8 cellular contexts compared by ENCODE assay signal in genomic region chr22:31272522-31273446, GRCh38. TPM values are rescaled to one million over a fixed set of nuclear protein-coding genes. Genes with fewer than 3 reads are reported as not detected.
A peak's percentile ranks its signal among the peaks of the same experiment; 100 is the strongest.
DNase-seq lines count a peak whose midpoint lies in the region; ATAC-seq and TF ChIP-seq lines count a peak whose summit lies in the region.

No MANE protein-coding gene starts in this region.

- H3K36me3 Mint-ChIP-seq in activated CD4-positive, alpha-beta T cell treated with anti-CD3 and anti-CD28 coated beads for 36 hours (ENCODE audit: low read depth), result peaks cover 54% of the 10 kb centered on the region
- peaks cover 35% of the 10 kb centered on the region for H3K36me3 Mint-ChIP-seq in effector memory CD8-positive, alpha-beta T cell (ENCODE audit: insufficient read depth)

- DNase-seq in stimulated activated CD4-positive, alpha-beta T cell treated with anti-CD3 and anti-CD28 coated beads, Interleukin-15, amount 100 ng/mL, for 24 hours, result peak; percentile 60
- no peak for DNase-seq in stimulated activated CD4-positive, alpha-beta T cell treated with anti-CD3 and anti-CD28 coated beads, Interleukin-12 subunit alpha, Interleukin-12 subunit beta, amount 100 ng/mL, for 4 hours
- DNase-seq in NCI-H1930 (lab: John Stamatoyannopoulos, UW) (peak; percentile 6 to 31), medulla oblongata (ENCODE audit: extremely low spot score) (peak; percentile 86), upper lobe of left lung (peak in 1 of 2 donors; percentile 60)
- DNase-seq in activated CD4-positive, alpha-beta T cell treated with anti-CD3 and anti-CD28 coated beads for 36 hours, result peak; percentile 70
- peak; percentile 41 to 54 (median 44) for DNase-seq in effector memory CD8-positive, alpha-beta T cell

- TF ChIP-seq POLR2A in upper lobe of left lung (IDR thresholded peaks at IDR 0.05), result no peak

- peak overlapping the region; percentile 17 to 52 (median 46) for H3K27ac ChIP-seq in upper lobe of left lung

- H3K27me3 ChIP-seq in upper lobe of left lung, result no peaks in the 10 kb centered on the region

- intact Hi-C loops in activated CD4-positive, alpha-beta T cell treated with anti-CD3 and anti-CD28 coated beads for 36 hours (cut with DNase I, micrococcal nuclease), result loop anchor here in 1 of 2 experiments (1.0 to 2.0 kb wide), 2 partner anchors 60 to 166 kb away; partner anchors contain the start of genes LIMK2 and SELENOM

- POLR2A ChIA-PET in activated CD4-positive, alpha-beta T cell treated with anti-CD3 and anti-CD28 coated beads for 36 hours (lab: Charles Lee), result interaction anchor here (1.6 to 2.0 kb wide), 2 partner anchors 13 to 19 kb away, joined by 4 to 8 read pairs; partner anchors contain the start of gene PIK3IP1

- H3K4me1 ChIP-seq in upper lobe of left lung, result peaks cover 3 to 18% (median 5%) of the 10 kb centered on the region in 4 donors

- peaks cover 23 to 88% (median 69%) of the 10 kb centered on the region in 4 donors for H3K36me3 ChIP-seq in upper lobe of left lung

- H3K4me3 ChIP-seq in upper lobe of left lung, result no peak overlapping the region

- H3K9me3 Mint-ChIP-seq in activated CD4-positive, alpha-beta T cell treated with anti-CD3 and anti-CD28 coated beads for 36 hours (ENCODE audit: low read depth), result no peaks in the 10 kb centered on the region
- H3K9me3 Mint-ChIP-seq in effector memory CD8-positive, alpha-beta T cell, result no peaks in the 10 kb centered on the region

- no peak overlapping the region for H3K4me3 Mint-ChIP-seq in activated CD4-positive, alpha-beta T cell treated with anti-CD3 and anti-CD28 coated beads for 36 hours
- no peak overlapping the region for H3K4me3 Mint-ChIP-seq in effector memory CD8-positive, alpha-beta T cell

- no peak for TF ChIP-seq EP300 in upper lobe of left lung (IDR thresholded peaks at IDR 0.05)

- peak; percentile 58 to 75 (median 66) for TF ChIP-seq CTCF in upper lobe of left lung (IDR thresholded peaks at IDR 0.05)

- no peaks in the 10 kb centered on the region for H3K27me3 Mint-ChIP-seq in activated CD4-positive, alpha-beta T cell treated with anti-CD3 and anti-CD28 coated beads for 36 hours
- H3K27me3 Mint-ChIP-seq in effector memory CD8-positive, alpha-beta T cell, result no peaks in the 10 kb centered on the region

- H3K9me3 ChIP-seq in upper lobe of left lung, result no peaks in the 10 kb centered on the region

- 69 to 73% methylated on average over 11 to 15 of the region's 15 CpGs for WGBS in upper lobe of left lung, 2 donors

- peaks cover 51% of the 10 kb centered on the region for H3K4me1 Mint-ChIP-seq in activated CD4-positive, alpha-beta T cell treated with anti-CD3 and anti-CD28 coated beads for 36 hours
- H3K4me1 Mint-ChIP-seq in effector memory CD8-positive, alpha-beta T cell (ENCODE audit: low read depth in 2 of 2), result peaks cover 0 to 3% of the 10 kb centered on the region in 2 donors

- no peak overlapping the region for H3K27ac Mint-ChIP-seq in activated CD4-positive, alpha-beta T cell treated with anti-CD3 and anti-CD28 coated beads for 36 hours
- peak overlapping the region in 1 of 2 donors; percentile 44 for H3K27ac Mint-ChIP-seq in effector memory CD8-positive, alpha-beta T cell

- CTCF ChIA-PET in activated CD4-positive, alpha-beta T cell treated with anti-CD3 and anti-CD28 coated beads for 36 hours (lab: Charles Lee), result interaction anchor here (0.6 to 4.2 kb wide), 28 partner anchors 8 to 1956 kb away, joined by 3 to 24 read pairs (median 4); partner anchors contain the start of genes LIMK2, PIK3IP1 and SELENOM

- ATAC-seq in activated CD4-positive, alpha-beta T cell treated with anti-CD3 and anti-CD28 coated beads for 36 hours, result peak; percentile 84
- peak; percentile 73 for ATAC-seq in effector memory CD8-positive, alpha-beta T cell (replicated peaks)
- peak; percentile 79 to 81 for ATAC-seq in upper lobe of left lung (ENCODE audit: low FRiP score in 2 of 2)
- ATAC-seq in GM18858 (IDR thresholded peaks at IDR 0.05; ENCODE audit: unreplicated experiment), result no peak

RNA-seq across cellular contexts. Expression of gene PIK3IP1, which starts 19.5 kb away (rescaled TPM):
- total RNA-seq in activated CD4-positive, alpha-beta T cell treated with anti-CD3 and anti-CD28 coated beads for 36 hours, result 10 to 100 TPM; 14.2 to 15.1 TPM
- 10 to 100 TPM; 38.9 to 97.1 (median 65.8) TPM for total RNA-seq in upper lobe of left lung
